In genomic region chr3:52225452-52226228, GRCh38 we compare ENCODE assay signal across 10 cellular contexts. TPM values are rescaled to one million over a fixed set of nuclear protein-coding genes. Genes with fewer than 3 reads are reported as not detected.
DNase-seq lines count a peak whose midpoint lies in the region; ATAC-seq and TF ChIP-seq lines count a peak whose summit lies in the region.
"Had no signal": no experiment of that assay in that cellular context is flagged by ENCODE, and none has a peak within 500 bp of the region (broad histone marks: within the 10 kb centered on the region; RNA-seq: fewer than 3 reads in every experiment).

Gene TLR9, minus strand, starts transcription at chr3:52225645. Its CDS starts 116 bp downstream, at chr3:52225529.

- H3K4ac ChIP-seq in mesenchymal stem cell (ENCODE audit: low read depth in 1 of 2, low read length in 2 of 2) (no peak within 1 kb of the TSS), mesendoderm (ENCODE audit: low read depth, low read length) (no peak within 1 kb of the TSS)

- BruUV-seq in OCI-LY7 (replicated peaks; lab: Mats Ljungman, UMichigan) = no TSS peak

- H3K27ac Mint-ChIP-seq in CD4-positive, CD25-positive, alpha-beta regulatory T cell = peak within 1 kb of the TSS; percentile 82 to 93 (median 92)
- H3K27ac Mint-ChIP-seq in nephron progenitor cell = no peak within 1 kb of the TSS

- no peaks in the 10 kb centered on the region for H3K9me3 ChIP-seq in CD4-positive, CD25-positive, alpha-beta regulatory T cell (ENCODE audit: control insufficient read depth in 2 of 2, low read length in 2 of 2)
- H3K9me3 ChIP-seq in OCI-LY7 (ENCODE audit: low read length) = no peaks in the 10 kb centered on the region
- H3K9me3 ChIP-seq in mesenchymal stem cell (ENCODE audit: control insufficient read depth, low read length) = no peaks in the 10 kb centered on the region

- no peak within 1 kb of the TSS for H3K14ac ChIP-seq in mesenchymal stem cell (ENCODE audit: low read length in 2 of 2)

- no peak within 1 kb of the TSS for H4K91ac ChIP-seq in mesenchymal stem cell (ENCODE audit: low read length)

- no peaks in the 10 kb centered on the region for H4K20me1 ChIP-seq in OCI-LY7 (ENCODE audit: insufficient read depth, low read length)

- no peaks in the 10 kb centered on the region for H3K27me3 Mint-ChIP-seq in CD4-positive, CD25-positive, alpha-beta regulatory T cell
- peaks cover 3% of the 10 kb centered on the region for H3K27me3 Mint-ChIP-seq in nephron progenitor cell (ENCODE audit: low read depth, poor library complexity)

- peak within 1 kb of the TSS; percentile 47 for H3K27ac ChIP-seq in CD4-positive, CD25-positive, alpha-beta regulatory T cell (ENCODE audit: insufficient read depth, low read length, poor library complexity, severe bottlenecking)
- H3K27ac ChIP-seq in OCI-LY7 (ENCODE audit: low read depth, low read length, poor library complexity, severe bottlenecking) (peak within 1 kb of the TSS; percentile 91), mesenchymal stem cell (ENCODE audit: low read length, poor library complexity, severe bottlenecking) (no peak within 1 kb of the TSS), mesendoderm (ENCODE audit: low read depth, low read length) (no peak within 1 kb of the TSS)
- H3K27ac ChIP-seq: parathyroid adenoma had no signal

- no peaks in the 10 kb centered on the region for H3K9me2 ChIP-seq in OCI-LY7 (ENCODE audit: insufficient read depth, low read length)

- H2BK12ac ChIP-seq in mesenchymal stem cell (ENCODE audit: low read length in 2 of 2) = no peak within 1 kb of the TSS

- H3K79me1 ChIP-seq in mesenchymal stem cell (replicated peaks; ENCODE audit: low read length, poor library complexity, severe bottlenecking) (peaks cover 12% of the 10 kb centered on the region), mesendoderm (ENCODE audit: low read length) (no peaks in the 10 kb centered on the region)

- H3K9ac ChIP-seq in mesenchymal stem cell (ENCODE audit: low read length) (no peak within 1 kb of the TSS), mesendoderm (ENCODE audit: low read length) (no peak within 1 kb of the TSS)
- H3K9ac ChIP-seq: parathyroid adenoma had no signal

- H3K4me1 Mint-ChIP-seq in CD4-positive, CD25-positive, alpha-beta regulatory T cell = peaks cover under 1 to 65% (median 35%) of the 10 kb centered on the region in 4 donors
- H3K4me1 Mint-ChIP-seq in nephron progenitor cell = peaks cover 19% of the 10 kb centered on the region
- H3K4me1 Mint-ChIP-seq: brain had no signal

- H3K79me2 ChIP-seq in OCI-LY7 (ENCODE audit: insufficient read depth, low read depth, low read length) (peaks cover 22% of the 10 kb centered on the region; the same call in 1 of the 2 replicates), mesendoderm (ENCODE audit: control insufficient read depth, insufficient read depth, low read length) (no peaks in the 10 kb centered on the region)
- H3K79me2 ChIP-seq: parathyroid adenoma had no signal

- no peak within 1 kb of the TSS for H3K56ac ChIP-seq in mesendoderm (ENCODE audit: low read length)

- H3K18ac ChIP-seq in mesenchymal stem cell (ENCODE audit: low read depth in 1 of 2, low read length in 2 of 2) (no peak within 1 kb of the TSS), mesendoderm (ENCODE audit: low read length) (no peak within 1 kb of the TSS)

- H3K4me3 ChIP-seq in CD4-positive, CD25-positive, alpha-beta regulatory T cell (ENCODE audit: low read depth, low read length) = no peak within 1 kb of the TSS
- H3K4me3 ChIP-seq in OCI-LY7 (ENCODE audit: low read depth, low read length, poor library complexity, severe bottlenecking) = peak within 1 kb of the TSS; percentile 73
- H3K4me3 ChIP-seq in mesenchymal stem cell (ENCODE audit: insufficient read depth in 1 of 2, low read depth in 1 of 2, low read length in 2 of 2) = no peak within 1 kb of the TSS
- no peak within 1 kb of the TSS for H3K4me3 ChIP-seq in mesendoderm (ENCODE audit: low read length)

- 82% methylated on average over 7 of the region's 9 CpGs for WGBS in mesenchymal stem cell
- no CpG with 5 or more reads among the region's 9 CpGs for WGBS in mesendoderm (ENCODE audit: extremely low coverage, insufficient coverage, low lambda C conversion rate)

- intact Hi-C loops in OCI-LY7 (cut with micrococcal nuclease; ENCODE audit: unreplicated experiment) = loop anchor here (1.0 to 5.0 kb wide), 4 partner anchors 14 to 222 kb away; partner anchors contain the start of genes POC1A, SEMA3G, TWF2 and WDR82

- no peak within 1 kb of the TSS for H3K23ac ChIP-seq in mesenchymal stem cell (ENCODE audit: low read length in 2 of 2)
- no peak within 1 kb of the TSS for H3K23ac ChIP-seq in mesendoderm (ENCODE audit: low read length)

- H3K4me2 ChIP-seq in OCI-LY7 (ENCODE audit: low read length) = peak within 1 kb of the TSS; percentile 90
- H3K4me2 ChIP-seq in mesenchymal stem cell (ENCODE audit: low read length, poor library complexity, severe bottlenecking) = no peak within 1 kb of the TSS
- H3K4me2 ChIP-seq in mesendoderm (ENCODE audit: low read length) = no peak within 1 kb of the TSS

- H2AK5ac ChIP-seq in mesenchymal stem cell (ENCODE audit: low read length, severe bottlenecking) = no peak within 1 kb of the TSS
- no peak within 1 kb of the TSS for H2AK5ac ChIP-seq in mesendoderm (ENCODE audit: low read length)

- no peaks in the 10 kb centered on the region for H3K9me3 Mint-ChIP-seq in CD4-positive, CD25-positive, alpha-beta regulatory T cell
- H3K9me3 Mint-ChIP-seq in nephron progenitor cell = no peaks in the 10 kb centered on the region
- H3K9me3 Mint-ChIP-seq: brain had no signal

- POLR2A ChIA-PET in OCI-LY7 (lab: Charles Lee) = interaction anchor here (0.5 to 2.5 kb wide), 24 partner anchors 9 to 383 kb away, joined by 3 to 27 read pairs (median 3); partner anchors contain the start of genes DUSP7, GLYCTK, TWF2 and WDR82

- H4K8ac ChIP-seq in mesenchymal stem cell (ENCODE audit: low read length) (peak within 1 kb of the TSS; percentile 7), mesendoderm (ENCODE audit: low read depth, low read length) (no peak within 1 kb of the TSS)

- H2BK15ac ChIP-seq in mesenchymal stem cell (ENCODE audit: low read depth, poor library complexity, severe bottlenecking) = no peak within 1 kb of the TSS
- H2BK15ac ChIP-seq in mesendoderm (replicated peaks; ENCODE audit: low read depth) = no peak within 1 kb of the TSS

- peak; percentile 25 to 37 for ATAC-seq in CD4-positive, CD25-positive, alpha-beta regulatory T cell (ENCODE audit: low read depth in 2 of 2)
- ATAC-seq in GM18909 (IDR thresholded peaks at IDR 0.05; ENCODE audit: poor library complexity, unreplicated experiment) (peak; percentile 86), HG03025 (IDR thresholded peaks at IDR 0.05; ENCODE audit: low FRiP score, unreplicated experiment) (peak; percentile 70)

- CTCF ChIA-PET in OCI-LY7 (lab: Charles Lee; ENCODE audit: unreplicated experiment) = interaction anchor here (0.5 to 1.2 kb wide), 7 partner anchors 9 to 841 kb away, joined by 3 to 8 read pairs (median 4); partner anchors contain the start of genes MANF and TWF2

- TF ChIP-seq CTCF in OCI-LY7 (conservative IDR thresholded peaks at IDR 0.05; ENCODE audit: low read length) (no peak), nephron progenitor cell (IDR thresholded peaks at IDR 0.05) (no peak)

- no peaks in the 10 kb centered on the region for H3K27me3 ChIP-seq in CD4-positive, CD25-positive, alpha-beta regulatory T cell (ENCODE audit: control insufficient read depth, insufficient read depth, low read length)
- H3K27me3 ChIP-seq in mesenchymal stem cell (ENCODE audit: control insufficient read depth in 1 of 2, insufficient read depth in 1 of 2, low read length in 2 of 2) (peaks cover 0 to 7% of the 10 kb centered on the region in 2 experiments), mesendoderm (ENCODE audit: insufficient read depth, low read length, poor library complexity) (no peaks in the 10 kb centered on the region)

- DNase-seq in CD4-positive, CD25-positive, alpha-beta regulatory T cell = no peak
- DNase-seq in OCI-LY7 (ENCODE audit: low spot score) = peak; percentile 96
- no peak for DNase-seq in mesenchymal stem cell
- no peak for DNase-seq in nephron progenitor cell
- DNase-seq in mesendoderm = no peak
- no peak for DNase-seq in NCI-H748 treated with DMSO at 0.1 percent for 48 hours (lab: John Stamatoyannopoulos, UW)

- H3K4me1 ChIP-seq in CD4-positive, CD25-positive, alpha-beta regulatory T cell (ENCODE audit: control insufficient read depth, insufficient read depth, low read length, poor library complexity, severe bottlenecking) = peaks cover 47% of the 10 kb centered on the region
- peaks cover 38% of the 10 kb centered on the region for H3K4me1 ChIP-seq in OCI-LY7 (ENCODE audit: insufficient read depth, low read length, poor library complexity, severe bottlenecking)
- peaks cover under 1% of the 10 kb centered on the region for H3K4me1 ChIP-seq in mesenchymal stem cell (ENCODE audit: control insufficient read depth, insufficient read depth, low read depth, low read length)
- H3K4me1 ChIP-seq in mesendoderm (ENCODE audit: control insufficient read depth, low read depth, low read length) = no peaks in the 10 kb centered on the region
- H3K4me1 ChIP-seq: parathyroid adenoma had no signal

- H2BK5ac ChIP-seq in mesenchymal stem cell (ENCODE audit: low read depth, low read length, poor library complexity, severe bottlenecking) (no peak within 1 kb of the TSS), mesendoderm (ENCODE audit: low read length) (no peak within 1 kb of the TSS)

- peaks cover 9% of the 10 kb centered on the region for H3K36me3 Mint-ChIP-seq in CD4-positive, CD25-positive, alpha-beta regulatory T cell
- H3K36me3 Mint-ChIP-seq in nephron progenitor cell (ENCODE audit: low read depth) = peaks cover 4% of the 10 kb centered on the region

- no peak within 1 kb of the TSS for H4K5ac ChIP-seq in mesendoderm (ENCODE audit: low read length)

- peak within 1 kb of the TSS; percentile 47 to 61 (median 56) for H3K4me3 Mint-ChIP-seq in CD4-positive, CD25-positive, alpha-beta regulatory T cell
- no peak within 1 kb of the TSS for H3K4me3 Mint-ChIP-seq in nephron progenitor cell
- H3K4me3 Mint-ChIP-seq: brain had no signal

- H3K36me3 ChIP-seq in CD4-positive, CD25-positive, alpha-beta regulatory T cell (ENCODE audit: control insufficient read depth, insufficient read depth, low read length) = peaks cover 29% of the 10 kb centered on the region
- H3K36me3 ChIP-seq in OCI-LY7 (ENCODE audit: insufficient read depth, low read length) (peaks cover 57% of the 10 kb centered on the region), mesenchymal stem cell (ENCODE audit: control insufficient read depth in 1 of 2, insufficient read depth in 2 of 2, low read depth in 1 of 2, low read length in 2 of 2) (peaks cover 32 to 37% of the 10 kb centered on the region in 2 experiments), mesendoderm (ENCODE audit: control insufficient read depth, insufficient read depth, low read length) (peaks cover 6% of the 10 kb centered on the region)

- no peak within 1 kb of the TSS for H2AFZ ChIP-seq in OCI-LY7 (ENCODE audit: low read length)
- H2AFZ ChIP-seq in mesenchymal stem cell (ENCODE audit: low read depth, low read length) = no peak within 1 kb of the TSS
- H2AFZ ChIP-seq: parathyroid adenoma had no signal

- no peak within 1 kb of the TSS for H2BK120ac ChIP-seq in mesenchymal stem cell (ENCODE audit: low read depth, low read length)
- H2BK120ac ChIP-seq in mesendoderm (ENCODE audit: low read depth, low read length) = no peak within 1 kb of the TSS

RNA-seq across cellular contexts. Expression of gene TLR9, which starts in this region (rescaled TPM):
- total RNA-seq in CD4-positive, CD25-positive, alpha-beta regulatory T cell = 0.27 TPM
- under 1 TPM in 1 of 4 donors, not detected in 3; 0.16 TPM for polyA plus RNA-seq in CD4-positive, CD25-positive, alpha-beta regulatory T cell
- 0.51 and 1.7 TPM in 2 replicates for total RNA-seq in OCI-LY7 (2014; rRNA removed; shearing (Covaris generic))
- 3.7 and 9.0 TPM in 2 replicates for total RNA-seq in OCI-LY7 (2022)
- not detected for polyA plus RNA-seq in mesenchymal stem cell (2013, experiment 1 of 2)
- 0.01 TPM for polyA plus RNA-seq in mesenchymal stem cell (2013, experiment 2 of 2)
- polyA plus RNA-seq in mesendoderm (2013, experiment 1 of 2) = not detected
- 0.01 TPM for polyA plus RNA-seq in mesendoderm (2013, experiment 2 of 2)

Comparison
In these comparisons a context has a peak if more than half of its experiments do, and no peak if none do; other contexts are left out.
1. Peak in ATAC-seq and H3K27ac ChIP-seq in CD4-positive, CD25-positive, alpha-beta regulatory T cell; RNA of the gene not detected or under 1 TPM.
2. ATAC-seq: peak in every context shown above with its lines; median percentile 86 in GM18909; 70 in HG03025; 31 in CD4-positive, CD25-positive, alpha-beta regulatory T cell.